In the genomic region with DNA sequence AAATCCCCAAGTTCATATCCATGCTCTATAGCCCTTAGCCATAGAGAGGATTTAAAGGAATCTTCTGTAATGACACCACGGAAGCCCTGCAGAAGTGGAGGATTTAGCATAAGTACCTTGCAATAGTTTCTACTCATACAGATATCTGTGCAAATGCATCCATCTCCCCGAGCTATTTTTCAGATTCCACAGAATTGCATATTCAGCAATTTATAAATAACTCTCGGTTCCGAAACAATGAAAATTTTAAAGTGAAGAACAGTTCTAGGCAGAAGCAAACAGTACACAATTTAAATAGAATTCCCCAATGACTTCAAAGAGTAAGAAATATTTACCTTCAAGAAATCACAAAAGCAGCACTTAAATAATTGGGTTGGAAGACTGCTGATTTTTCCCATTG, we compare ENCODE assay signal across 17 cellular contexts. TPM values are rescaled to one million over a fixed set of nuclear protein-coding genes. Genes with fewer than 3 reads are reported as not detected.
DNase-seq lines count a peak whose midpoint lies in the region; ATAC-seq and TF ChIP-seq lines count a peak whose summit lies in the region.
"Had no signal": no experiment of that assay in that cellular context is flagged by ENCODE, and none has a peak within 500 bp of the region (broad histone marks: within the 10 kb centered on the region; RNA-seq: fewer than 3 reads in every experiment).

No MANE protein-coding gene starts in this region.

- H3F3A ChIP-seq in smooth muscle cell (ENCODE audit: low read depth): no peaks in the 10 kb centered on the region

- no peak for TF ChIP-seq CTCF in smooth muscle cell (IDR thresholded peaks at IDR 0.05; ENCODE audit: borderline replicate concordance, insufficient read depth, poor library complexity, severe bottlenecking)

- H3K27ac ChIP-seq in BLaER1: no peak overlapping the region
- peak overlapping the region; percentile 94 for H3K27ac ChIP-seq in SK-N-MC
- H3K27ac ChIP-seq in smooth muscle cell (ENCODE audit: low read depth): no peak overlapping the region
- H3K27ac ChIP-seq: brain microvascular endothelial cell had no signal

- H3K27me3 ChIP-seq in BLaER1 (no peaks in the 10 kb centered on the region), smooth muscle cell (ENCODE audit: low read depth) (no peaks in the 10 kb centered on the region)
- H3K27me3 ChIP-seq: brain microvascular endothelial cell had no signal

- WGBS in smooth muscle cell (ENCODE audit: low lambda C conversion rate): 36% methylated on average over 4 of the region's 4 CpGs

- H3K4me2 ChIP-seq in BLaER1: peak overlapping the region; percentile 34; the same call in 1 of the 2 replicates
- peak overlapping the region; percentile 48 for H3K4me2 ChIP-seq in smooth muscle cell

- DNase-seq in SK-N-MC (ENCODE audit: low read depth, low spot score) (peak; percentile 65), inferior parietal cortex (ENCODE audit: extremely low spot score) (peak; percentile 31), smooth muscle cell (lab: John Stamatoyannopoulos, UW; ENCODE audit: unreplicated experiment) (no peak), NCI-H524 treated with DMSO at 0.1 percent for 48 hours (lab: John Stamatoyannopoulos, UW) (no peak), kidney glomerular epithelial cell (lab: John Stamatoyannopoulos, UW) (no peak)
- DNase-seq in stimulated activated CD4-positive, alpha-beta T cell treated with anti-CD3 and anti-CD28 coated beads, Interleukin-2, amount 100 ng/mL, for 48 hours: no peak
- DNase-seq: activated CD8-positive, alpha-beta memory T cell treated with anti-CD3 and anti-CD28 coated beads, Interleukin-2, amount 50 U/mL, for 48 hours; brain microvascular endothelial cell; DMS79; effector CD4-positive, alpha-beta T cell; foreskin melanocyte; naive B cell; NCI-H187; retina had no signal

- H3K9ac ChIP-seq in BLaER1 (no peak overlapping the region), SK-N-MC (ENCODE audit: insufficient read length) (peak overlapping the region; percentile 83), smooth muscle cell (ENCODE audit: low read depth) (no peak overlapping the region)

- H3K36me3 ChIP-seq in BLaER1 (no peaks in the 10 kb centered on the region), SK-N-MC (ENCODE audit: insufficient read depth, low read length) (peaks cover 3% of the 10 kb centered on the region; the same call in 1 of the 2 replicates), smooth muscle cell (ENCODE audit: low read depth) (no peaks in the 10 kb centered on the region)
- H3K36me3 ChIP-seq: brain microvascular endothelial cell had no signal

- no peaks in the 10 kb centered on the region for H3K79me2 ChIP-seq in smooth muscle cell (ENCODE audit: low read depth)

- H3K4me3 ChIP-seq in BLaER1: no peak overlapping the region
- peak overlapping the region; percentile 87 for H3K4me3 ChIP-seq in SK-N-MC
- H3K4me3 ChIP-seq in smooth muscle cell: peak overlapping the region; percentile 29

- peaks cover 35% of the 10 kb centered on the region for H3K4me1 ChIP-seq in BLaER1
- H3K4me1 ChIP-seq in smooth muscle cell (ENCODE audit: low read depth): peaks cover 14% of the 10 kb centered on the region

- no peak overlapping the region for H2AFZ ChIP-seq in smooth muscle cell (ENCODE audit: low read depth)

- H3K9me3 ChIP-seq in BLaER1 (no peaks in the 10 kb centered on the region), SK-N-MC (ENCODE audit: low read depth, low read length) (no peaks in the 10 kb centered on the region), smooth muscle cell (replicated peaks; ENCODE audit: low read depth) (no peaks in the 10 kb centered on the region)

- H4K20me1 ChIP-seq in BLaER1 (no peaks in the 10 kb centered on the region), smooth muscle cell (ENCODE audit: low read depth) (no peaks in the 10 kb centered on the region)

- no peak for ATAC-seq in HG03457 (IDR thresholded peaks at IDR 0.05; ENCODE audit: unreplicated experiment)

RNA-seq across cellular contexts. Expression of gene IGF1, which starts 0.4 kb away (rescaled TPM):
- total RNA-seq in smooth muscle cell: 5.3 and 8.9 TPM in 2 replicates
- 1.3 and 10.0 TPM in 2 replicates for polyA plus RNA-seq in smooth muscle cell
- total RNA-seq: MCF 10A had no signal

Comparison
In these comparisons a context has a peak if more than half of its experiments do, and no peak if none do; other contexts are left out.
1. DNase-seq: peak in SK-N-MC (single experiment) and inferior parietal cortex (single experiment); none in smooth muscle cell (single experiment), NCI-H524 treated with DMSO at 0.1 percent for 48 hours (single experiment), kidney glomerular epithelial cell (single experiment) and stimulated activated CD4-positive, alpha-beta T cell treated with anti-CD3 and anti-CD28 coated beads, Interleukin-2, amount 100 ng/mL, for 48 hours (0 of 2).